14 cellular contexts compared by ENCODE assay signal in the genomic region with DNA sequence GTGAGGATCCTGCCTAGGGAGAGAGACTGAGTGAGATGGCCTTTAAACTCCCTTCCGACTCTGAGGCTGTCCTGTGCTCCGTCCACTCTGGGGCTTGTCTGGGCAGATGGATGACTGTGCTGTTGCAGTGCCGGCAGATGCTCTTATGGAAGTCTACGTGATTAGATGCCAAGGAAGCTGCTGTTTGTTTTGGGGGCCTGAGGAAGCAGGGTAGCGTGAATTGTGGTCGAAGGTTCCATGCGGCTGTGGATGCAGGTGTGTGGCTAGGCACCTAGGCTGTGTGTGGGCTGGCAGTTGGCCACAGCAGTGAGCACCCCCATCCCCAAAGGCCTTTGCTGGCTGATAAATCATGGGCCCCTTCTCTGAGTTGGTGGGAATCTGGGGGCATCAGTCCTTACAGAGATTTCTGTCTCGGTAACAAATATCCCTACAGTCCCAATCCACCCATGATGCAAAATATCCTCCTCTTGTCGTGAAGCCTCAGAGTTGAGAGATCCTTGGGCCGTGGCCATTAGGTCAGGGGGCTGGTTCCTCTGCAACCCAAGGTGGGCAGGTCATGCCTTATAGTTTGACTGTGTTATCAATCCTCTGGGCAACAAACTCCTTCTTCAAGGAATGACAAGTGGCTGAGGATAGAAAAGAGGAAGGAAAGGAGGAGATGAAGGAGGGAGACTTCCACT. TPM values are rescaled to one million over a fixed set of nuclear protein-coding genes. Genes with fewer than 3 reads are reported as not detected.
DNase-seq lines count a peak whose midpoint lies in the region; ATAC-seq and TF ChIP-seq lines count a peak whose summit lies in the region.
"Had no signal": no experiment of that assay in that cellular context is flagged by ENCODE, and none has a peak within 500 bp of the region (broad histone marks: within the 10 kb centered on the region; RNA-seq: fewer than 3 reads in every experiment).

No MANE protein-coding gene starts in this region.

- dilution Hi-C loops in IMR-90 (cut with HindIII; ENCODE audit: low sequenced_read_pairs, unreplicated experiment), result no loop called here

- no peak overlapping the region for H3K4me3 ChIP-seq in IMR-90 (ENCODE audit: insufficient read depth, low read depth, low read length)
- H3K4me3 ChIP-seq in epithelial cell of esophagus (ENCODE audit: low read length), result no peak overlapping the region

- H2AK9ac ChIP-seq in IMR-90 (replicated peaks; ENCODE audit: low read depth, low read length, poor library complexity), result peak overlapping the region; percentile 17

- BruUV-seq in IMR-90 (replicated peaks; lab: Mats Ljungman, UMichigan), result no TSS peak

- peaks cover 13% of the 10 kb centered on the region for H4K20me1 ChIP-seq in IMR-90 (ENCODE audit: insufficient read depth, low read length)

- no peak overlapping the region for H3K14ac ChIP-seq in IMR-90 (replicated peaks; ENCODE audit: low read depth, low read length)

- no peak overlapping the region for H3K9ac ChIP-seq in IMR-90 (ENCODE audit: low read depth, low read length)

- no peak overlapping the region for H4K5ac ChIP-seq in IMR-90 (ENCODE audit: low read depth, low read length)

- H3K23ac ChIP-seq in IMR-90 (ENCODE audit: low read depth, low read length), result no peak overlapping the region

- H2BK15ac ChIP-seq in IMR-90 (ENCODE audit: low read depth, low read length), result 0 out of 3 replicates have a peak overlapping the region, but pooled peaks have one; percentile 13

- no peak overlapping the region for H4K8ac ChIP-seq in IMR-90 (ENCODE audit: low read depth in 2 of 2, low read length in 2 of 2)

- H2BK5ac ChIP-seq in IMR-90 (ENCODE audit: low read depth, low read length, poor library complexity, severe bottlenecking), result no peak overlapping the region

- H2AK5ac ChIP-seq in IMR-90 (ENCODE audit: low read depth, low read length), result peak overlapping the region; percentile 64; the same call in 1 of the 2 replicates

- 0 out of 2 replicates have a peak overlapping the region, but pooled peaks have one; percentile 28 for H3K4ac ChIP-seq in IMR-90 (ENCODE audit: low read depth, low read length)

- intact Hi-C loops in IMR-90 (cut with micrococcal nuclease), result no loop called here

- no peak overlapping the region for H3K56ac ChIP-seq in IMR-90 (ENCODE audit: extremely low read depth, insufficient read depth, low read length)

- H3K36me3 ChIP-seq in IMR-90 (ENCODE audit: control insufficient read depth, insufficient read depth, low read length), result peaks cover 38% of the 10 kb centered on the region

- H3K9me3 ChIP-seq in IMR-90 (ENCODE audit: control insufficient read depth, insufficient read depth, low read length), result no peaks in the 10 kb centered on the region

- POLR2A ChIA-PET in IMR-90 (lab: Charles Lee; ENCODE audit: unreplicated experiment), result no interaction called here

- H2BK20ac ChIP-seq in IMR-90 (ENCODE audit: low read depth, low read length), result no peak overlapping the region

- H3K4me2 ChIP-seq in IMR-90 (ENCODE audit: low read depth, low read length), result no peak overlapping the region

- no peak overlapping the region for H3K18ac ChIP-seq in IMR-90 (ENCODE audit: low read depth, low read length)

- no peak for TF ChIP-seq POLR2A in IMR-90 (IDR thresholded peaks at IDR 0.05; ENCODE audit: low read depth, low read length)

- H3K27ac ChIP-seq in IMR-90 (ENCODE audit: insufficient read depth, low read length), result no peak overlapping the region

- H3K79me1 ChIP-seq in IMR-90 (ENCODE audit: low read depth in 1 of 2, low read length in 2 of 2), result peaks cover 7 to 47% of the 10 kb centered on the region in 2 experiments; a peak in 3 of 4 replicates

- TF ChIP-seq CTCF in GM13976 (IDR thresholded peaks at IDR 0.05; ENCODE audit: borderline replicate concordance, control extremely low read depth, extremely low read depth, insufficient read depth, missing control alignments) (no peak), IMR-90 (conservative IDR thresholded peaks at IDR 0.05; ENCODE audit: low read depth, low read length) (no peak), epithelial cell of esophagus (IDR thresholded peaks at IDR 0.05; ENCODE audit: insufficient read depth, low read depth, low read length, missing control alignments) (no peak), omental fat pad (IDR thresholded peaks at IDR 0.05) (no peak)

- DNase-seq in GM13976 (ENCODE audit: low spot score) (peak; percentile 19), IMR-90 (no peak), epithelial cell of esophagus (ENCODE audit: low read depth) (peak; percentile 25), omental fat pad (ENCODE audit: low spot score) (peak; percentile 2), SIG-M5 (lab: John Stamatoyannopoulos, UW) (no peak), kidney tubule cell (ENCODE audit: low spot score) (no peak)
- DNase-seq: Kasumi-1, NCI-H1105 treated with DMSO at 0.1 percent for 48 hours, NCI-H1930, NCI-H2171, NCI-H446 treated with DMSO at 0.1 percent for 48 hours, NCI-H748 treated with DMSO at 0.1 percent for 48 hours had no signal

- ATAC-seq in IMR-90 (ENCODE audit: low read depth), result no peak
- no peak for ATAC-seq in omental fat pad (ENCODE audit: low FRiP score)
- ATAC-seq in GM21529 (IDR thresholded peaks at IDR 0.05; ENCODE audit: unreplicated experiment), result no peak
- ATAC-seq: CD8-positive, alpha-beta T cell had no signal

- H4K91ac ChIP-seq in IMR-90 (ENCODE audit: insufficient read depth, low read depth, low read length), result peak overlapping the region; percentile 22; the same call in 1 of the 2 replicates

- H3K27me3 ChIP-seq in IMR-90 (ENCODE audit: control insufficient read depth, insufficient read depth, low read length), result no peaks in the 10 kb centered on the region

- H3K4me1 ChIP-seq in IMR-90 (ENCODE audit: control insufficient read depth, insufficient read depth, low read length), result peaks cover 20% of the 10 kb centered on the region

- peaks cover 13% of the 10 kb centered on the region for H3K9me1 ChIP-seq in IMR-90 (ENCODE audit: insufficient read depth, low read length)

- H2BK120ac ChIP-seq in IMR-90 (ENCODE audit: low read depth, low read length), result no peak overlapping the region

- 91% methylated on average over 5 of the region's 10 CpGs; no CpG with 5 or more reads in 1 of the 2 experiments for WGBS in IMR-90 (ENCODE audit: extremely low coverage in 2 of 2, insufficient read length in 1 of 2), 2 experiments

- H2AFZ ChIP-seq in IMR-90 (replicated peaks; ENCODE audit: low read length, poor library complexity), result no peak overlapping the region

- no peak for TF ChIP-seq RAD21 in IMR-90 (IDR thresholded peaks at IDR 0.05; ENCODE audit: low read length)

- in situ Hi-C loops in GM13976 (cut with MboI; ENCODE audit: low sequenced_read_pairs, unreplicated experiment), result no loop called here
- in situ Hi-C loops in IMR-90 (cut with MboI; ENCODE audit: low sequenced_read_pairs), result no loop called here

- CTCF ChIA-PET in IMR-90 (lab: Yijun Ruan, JAX), result no interaction called here

TF ChIP-seq in IMR-90, 13 proteins besides CTCF, POLR2A, EP300 and RAD21:
- no peak for TF ChIP-seq RCOR1 (IDR thresholded peaks at IDR 0.05; ENCODE audit: insufficient replicate concordance, low read length)
- TF ChIP-seq, protein P1, sequence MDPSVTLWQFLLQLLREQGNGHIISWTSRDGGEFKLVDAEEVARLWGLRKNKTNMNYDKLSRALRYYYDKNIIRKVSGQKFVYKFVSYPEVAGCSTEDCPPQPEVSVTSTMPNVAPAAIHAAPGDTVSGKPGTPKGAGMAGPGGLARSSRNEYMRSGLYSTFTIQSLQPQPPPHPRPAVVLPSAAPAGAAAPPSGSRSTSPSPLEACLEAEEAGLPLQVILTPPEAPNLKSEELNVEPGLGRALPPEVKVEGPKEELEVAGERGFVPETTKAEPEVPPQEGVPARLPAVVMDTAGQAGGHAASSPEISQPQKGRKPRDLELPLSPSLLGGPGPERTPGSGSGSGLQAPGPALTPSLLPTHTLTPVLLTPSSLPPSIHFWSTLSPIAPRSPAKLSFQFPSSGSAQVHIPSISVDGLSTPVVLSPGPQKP (IDR thresholded peaks at IDR 0.05; ENCODE audit: borderline replicate concordance, low read depth, low read length), result no peak
- TF ChIP-seq, protein P2, sequence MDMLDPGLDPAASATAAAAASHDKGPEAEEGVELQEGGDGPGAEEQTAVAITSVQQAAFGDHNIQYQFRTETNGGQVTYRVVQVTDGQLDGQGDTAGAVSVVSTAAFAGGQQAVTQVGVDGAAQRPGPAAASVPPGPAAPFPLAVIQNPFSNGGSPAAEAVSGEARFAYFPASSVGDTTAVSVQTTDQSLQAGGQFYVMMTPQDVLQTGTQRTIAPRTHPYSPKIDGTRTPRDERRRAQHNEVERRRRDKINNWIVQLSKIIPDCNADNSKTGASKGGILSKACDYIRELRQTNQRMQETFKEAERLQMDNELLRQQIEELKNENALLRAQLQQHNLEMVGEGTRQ (IDR thresholded peaks at IDR 0.05; ENCODE audit: low read depth, low read length), result no peak
- no peak for TF ChIP-seq BHLHE40 (IDR thresholded peaks at IDR 0.05; ENCODE audit: low read depth, low read length)
- TF ChIP-seq FOS (IDR thresholded peaks at IDR 0.05; ENCODE audit: low read depth, low read length), result no peak
- no peak for TF ChIP-seq SMC3 (IDR thresholded peaks at IDR 0.05; ENCODE audit: low read depth, low read length)
- no peak for TF ChIP-seq MAZ (IDR thresholded peaks at IDR 0.05; ENCODE audit: borderline replicate concordance, low read depth, low read length)
- no peak for TF ChIP-seq MAFK (IDR thresholded peaks at IDR 0.05; ENCODE audit: low read depth, low read length)
- no peak for TF ChIP-seq MXI1 (IDR thresholded peaks at IDR 0.05; ENCODE audit: borderline replicate concordance, low read depth, low read length)
TF ChIP-seq in IMR-90: peak in this region for 0.

RNA-seq across cellular contexts. Expression of a gene that starts 31.2 kb away (rescaled TPM):
- total RNA-seq in IMR-90 (2012; rRNA removed) (8.1 and 8.6 TPM in 2 replicates), omental fat pad (10 to 100 TPM in 2 of 4 donors, 1 to 10 TPM in 2; 4.4 to 43.3 (median 9.9) TPM)
- 10.8 and 12.1 TPM in 2 replicates for polyA plus RNA-seq in IMR-90 (2012; rRNA removed)
- polyA plus RNA-seq in IMR-90 (2012; cell fraction: cytosol; rRNA removed), result 7.4 and 13.3 TPM in 2 replicates
- 19.2 and 26.6 TPM in 2 replicates for polyA plus RNA-seq in IMR-90 (2012; cell fraction: nucleus; rRNA removed; ENCODE audit: low replicate concordance)

RNA-seq across cellular contexts. Expression of a gene that starts 54.7 kb away (rescaled TPM):
- total RNA-seq in IMR-90 (2012; rRNA removed) (18.6 and 34.2 TPM in 2 replicates), omental fat pad (10 to 100 TPM; 20.0 to 35.8 (median 26.5) TPM)
- polyA plus RNA-seq in IMR-90 (2012; rRNA removed), result 10.6 and 13.8 TPM in 2 replicates
- polyA plus RNA-seq in IMR-90 (2012; cell fraction: cytosol; rRNA removed), result 2.1 and 3.4 TPM in 2 replicates
- polyA plus RNA-seq in IMR-90 (2012; cell fraction: nucleus; rRNA removed; ENCODE audit: low replicate concordance), result 0.53 and 6.1 TPM in 2 replicates

Comparison
In these comparisons a context has a peak if more than half of its experiments do, and no peak if none do; other contexts are left out.
1. DNase-seq: peak in GM13976 (single experiment), epithelial cell of esophagus (single experiment) and omental fat pad (single experiment); none in IMR-90 (single experiment), SIG-M5 (single experiment) and kidney tubule cell (single experiment).